10 cellular contexts compared by ENCODE assay signal in the genomic region with DNA sequence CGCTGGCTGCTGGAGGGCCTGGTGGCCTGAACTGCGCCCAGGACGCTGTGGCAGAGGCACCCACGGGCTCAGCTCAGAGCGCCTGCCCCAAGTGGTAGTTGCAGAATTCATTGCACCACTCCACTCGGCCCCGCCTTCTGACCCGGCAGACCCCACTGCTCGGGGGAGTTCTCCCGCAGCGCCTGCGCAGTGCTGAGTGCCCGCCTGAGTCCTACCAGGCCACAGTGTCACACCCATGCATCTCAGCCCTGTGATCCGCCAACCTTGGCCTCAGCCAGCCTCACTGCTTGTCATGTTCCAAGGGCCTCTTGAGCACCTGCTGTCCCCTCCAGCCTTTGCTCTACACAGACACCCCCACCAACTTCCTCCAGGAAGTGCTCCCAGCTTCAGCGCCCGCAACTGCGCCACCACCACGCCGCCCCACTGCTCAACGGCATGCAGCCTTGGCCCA. TPM values are rescaled to one million over a fixed set of nuclear protein-coding genes. Genes with fewer than 3 reads are reported as not detected.
A peak's percentile ranks its signal among the peaks of the same experiment; 100 is the strongest.
DNase-seq lines count a peak whose midpoint lies in the region; ATAC-seq and TF ChIP-seq lines count a peak whose summit lies in the region.
"Had no signal": no experiment of that assay in that cellular context is flagged by ENCODE, and none has a peak within 500 bp of the region (broad histone marks: within the 10 kb centered on the region; RNA-seq: fewer than 3 reads in every experiment).

No MANE protein-coding gene starts in this region.

- no peak overlapping the region for H2AFZ ChIP-seq in neuronal stem cell (ENCODE audit: low read length)

- no peak overlapping the region for H3K27ac ChIP-seq in neuronal stem cell (replicated peaks; ENCODE audit: low read length)
- H3K27ac ChIP-seq: epithelial cell of prostate had no signal

- no CpG with 5 or more reads among the region's 20 CpGs for WGBS in neuronal stem cell (ENCODE audit: extremely low coverage in 2 of 2, insufficient read length in 2 of 2, insufficient replicate concordance in 1 of 2), 2 donors

- no peak overlapping the region for H3K4ac ChIP-seq in neuronal stem cell (ENCODE audit: low read length)

- peaks cover 1 to 18% of the 10 kb centered on the region in 2 donors for H3K36me3 ChIP-seq in neuronal stem cell (replicated peaks in 1 of 2; ENCODE audit: control insufficient read depth in 2 of 2, insufficient read depth in 2 of 2, low read length in 2 of 2)

- H3K36me3 Mint-ChIP-seq in CD14-positive monocyte: peaks cover 8 to 16% of the 10 kb centered on the region in 2 donors
- no peaks in the 10 kb centered on the region for H3K36me3 Mint-ChIP-seq in WTC11

- in situ Hi-C loops in KBM-7 (cut with MboI; ENCODE audit: low pct_unique_long_range_greater_than_20kb, low sequenced_read_pairs): no loop called here

- H3K4me3 Mint-ChIP-seq in CD14-positive monocyte (peak overlapping the region; percentile 83 to 93), WTC11 (no peak overlapping the region)

- no peak overlapping the region for H2BK5ac ChIP-seq in neuronal stem cell (ENCODE audit: low read length)

- H3K4me1 ChIP-seq in neuronal stem cell (ENCODE audit: control insufficient read depth in 2 of 2, insufficient read depth in 1 of 2, low read depth in 1 of 2, low read length in 2 of 2): no peaks in the 10 kb centered on the region

- H3K4me3 ChIP-seq in neuronal stem cell (ENCODE audit: low read length in 2 of 2): no peak overlapping the region
- H3K4me3 ChIP-seq: skin epidermis had no signal

- H3K9ac ChIP-seq in neuronal stem cell (ENCODE audit: low read depth, low read length, poor library complexity): no peak overlapping the region

- no peak overlapping the region for H4K91ac ChIP-seq in neuronal stem cell (ENCODE audit: low read depth, low read length, poor library complexity)

- H2BK12ac ChIP-seq in neuronal stem cell (ENCODE audit: low read length): no peak overlapping the region

- no peak overlapping the region for H4K8ac ChIP-seq in neuronal stem cell (ENCODE audit: low read depth, low read length)

- no peak overlapping the region for H2BK120ac ChIP-seq in neuronal stem cell (ENCODE audit: low read depth, low read length)

- POLR2A ChIA-PET in WTC11 (lab: Charles Lee): no interaction called here

- H3K23ac ChIP-seq in neuronal stem cell (ENCODE audit: low read depth, low read length, poor library complexity): peak overlapping the region; percentile 80

- no peaks in the 10 kb centered on the region for H3K79me1 ChIP-seq in neuronal stem cell (ENCODE audit: low read depth, low read length)

- H3K4me1 Mint-ChIP-seq in CD14-positive monocyte: peaks cover 22% of the 10 kb centered on the region
- no peaks in the 10 kb centered on the region for H3K4me1 Mint-ChIP-seq in WTC11

- no peaks in the 10 kb centered on the region for H3K9me3 ChIP-seq in neuronal stem cell (replicated peaks in 1 of 2; ENCODE audit: control insufficient read depth in 2 of 2, insufficient read depth in 1 of 2, low read depth in 1 of 2, low read length in 2 of 2)

- peaks cover 0 to 2% (median 2%) of the 10 kb centered on the region in 3 donors for H3K27me3 Mint-ChIP-seq in CD14-positive monocyte (ENCODE audit: low read depth in 3 of 3)
- no peaks in the 10 kb centered on the region for H3K27me3 Mint-ChIP-seq in WTC11 (ENCODE audit: low read depth)

- H3K9me3 Mint-ChIP-seq in CD14-positive monocyte: peaks cover 0 to 2% (median 0%) of the 10 kb centered on the region in 7 donors
- H3K9me3 Mint-ChIP-seq in WTC11: no peaks in the 10 kb centered on the region

- TF ChIP-seq CTCF in CD14-positive monocyte (IDR thresholded peaks at IDR 0.05): no peak
- TF ChIP-seq CTCF in WTC11 (IDR thresholded peaks at IDR 0.05): no peak

- H3K4me2 ChIP-seq in neuronal stem cell (ENCODE audit: insufficient read depth, low read length, poor library complexity, severe bottlenecking): no peak overlapping the region

- CTCF ChIA-PET in WTC11 (lab: Charles Lee): interaction anchor here (0.8 to 9.5 kb wide), 4 partner anchors 6 to 46 kb away, joined by 3 to 136 read pairs (median 6); a partner anchor contains a TSS

- DNase-seq in CD14-positive monocyte (ENCODE audit: low spot score) (no peak), KBM-7 (peak; percentile 55), activated T-cell treated with anti-CD3 and anti-CD28 coated beads for 24 hours (ENCODE audit: low read depth) (peak; percentile 63), neuronal stem cell (ENCODE audit: low spot score) (no peak), amniotic stem cell (lab: John Stamatoyannopoulos, UW) (no peak), NCI-H1092 (lab: John Stamatoyannopoulos, UW) (no peak), WTC11 (ENCODE audit: low spot score) (no peak)

- H2AK5ac ChIP-seq in neuronal stem cell (ENCODE audit: low read depth, low read length): no peak overlapping the region

- no peaks in the 10 kb centered on the region for H3K27me3 ChIP-seq in neuronal stem cell (ENCODE audit: control insufficient read depth in 3 of 3, insufficient read depth in 3 of 3, low read depth in 1 of 3, low read length in 3 of 3)

- no peak overlapping the region for H3K14ac ChIP-seq in neuronal stem cell (ENCODE audit: low read length)

- peak overlapping the region in 6 of 7 donors; percentile 41 to 89 (median 62) for H3K27ac Mint-ChIP-seq in CD14-positive monocyte
- no peak overlapping the region for H3K27ac Mint-ChIP-seq in WTC11

- no peak overlapping the region for H2BK15ac ChIP-seq in neuronal stem cell (ENCODE audit: low read length)

- peak overlapping the region; percentile 17 for H3K18ac ChIP-seq in neuronal stem cell (ENCODE audit: low read length)

- ATAC-seq in WTC11 (no peak), GM21447 (IDR thresholded peaks at IDR 0.05; ENCODE audit: unreplicated experiment) (no peak)

- intact Hi-C loops in CD14-positive monocyte (cut with micrococcal nuclease): no loop called here

TF ChIP-seq in WTC11, 78 proteins besides CTCF, POLR2A, EP300 and RAD21 (continues in another document):
- TF ChIP-seq, protein P1, sequence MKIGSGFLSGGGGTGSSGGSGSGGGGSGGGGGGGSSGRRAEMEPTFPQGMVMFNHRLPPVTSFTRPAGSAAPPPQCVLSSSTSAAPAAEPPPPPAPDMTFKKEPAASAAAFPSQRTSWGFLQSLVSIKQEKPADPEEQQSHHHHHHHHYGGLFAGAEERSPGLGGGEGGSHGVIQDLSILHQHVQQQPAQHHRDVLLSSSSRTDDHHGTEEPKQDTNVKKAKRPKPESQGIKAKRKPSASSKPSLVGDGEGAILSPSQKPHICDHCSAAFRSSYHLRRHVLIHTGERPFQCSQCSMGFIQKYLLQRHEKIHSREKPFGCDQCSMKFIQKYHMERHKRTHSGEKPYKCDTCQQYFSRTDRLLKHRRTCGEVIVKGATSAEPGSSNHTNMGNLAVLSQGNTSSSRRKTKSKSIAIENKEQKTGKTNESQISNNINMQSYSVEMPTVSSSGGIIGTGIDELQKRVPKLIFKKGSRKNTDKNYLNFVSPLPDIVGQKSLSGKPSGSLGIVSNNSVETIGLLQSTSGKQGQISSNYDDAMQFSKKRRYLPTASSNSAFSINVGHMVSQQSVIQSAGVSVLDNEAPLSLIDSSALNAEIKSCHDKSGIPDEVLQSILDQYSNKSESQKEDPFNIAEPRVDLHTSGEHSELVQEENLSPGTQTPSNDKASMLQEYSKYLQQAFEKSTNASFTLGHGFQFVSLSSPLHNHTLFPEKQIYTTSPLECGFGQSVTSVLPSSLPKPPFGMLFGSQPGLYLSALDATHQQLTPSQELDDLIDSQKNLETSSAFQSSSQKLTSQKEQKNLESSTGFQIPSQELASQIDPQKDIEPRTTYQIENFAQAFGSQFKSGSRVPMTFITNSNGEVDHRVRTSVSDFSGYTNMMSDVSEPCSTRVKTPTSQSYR (CRISPR knock-in tag; IDR thresholded peaks at IDR 0.05): no peak
- no peak for TF ChIP-seq ZNF263 (CRISPR knock-in tag; IDR thresholded peaks at IDR 0.05; ENCODE audit: low read depth)
- no peak for TF ChIP-seq TP53 (CRISPR knock-in tag; IDR thresholded peaks at IDR 0.05)
- TF ChIP-seq, protein P2, sequence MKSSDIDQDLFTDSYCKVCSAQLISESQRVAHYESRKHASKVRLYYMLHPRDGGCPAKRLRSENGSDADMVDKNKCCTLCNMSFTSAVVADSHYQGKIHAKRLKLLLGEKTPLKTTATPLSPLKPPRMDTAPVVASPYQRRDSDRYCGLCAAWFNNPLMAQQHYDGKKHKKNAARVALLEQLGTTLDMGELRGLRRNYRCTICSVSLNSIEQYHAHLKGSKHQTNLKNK (CRISPR knock-in tag; IDR thresholded peaks at IDR 0.05): no peak
- TF ChIP-seq, protein P3, sequence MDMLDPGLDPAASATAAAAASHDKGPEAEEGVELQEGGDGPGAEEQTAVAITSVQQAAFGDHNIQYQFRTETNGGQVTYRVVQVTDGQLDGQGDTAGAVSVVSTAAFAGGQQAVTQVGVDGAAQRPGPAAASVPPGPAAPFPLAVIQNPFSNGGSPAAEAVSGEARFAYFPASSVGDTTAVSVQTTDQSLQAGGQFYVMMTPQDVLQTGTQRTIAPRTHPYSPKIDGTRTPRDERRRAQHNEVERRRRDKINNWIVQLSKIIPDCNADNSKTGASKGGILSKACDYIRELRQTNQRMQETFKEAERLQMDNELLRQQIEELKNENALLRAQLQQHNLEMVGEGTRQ (CRISPR knock-in tag; IDR thresholded peaks at IDR 0.05): no peak
- TF ChIP-seq ZBTB21 (CRISPR knock-in tag; IDR thresholded peaks at IDR 0.05; ENCODE audit: borderline replicate concordance): no peak
- TF ChIP-seq SP1 (CRISPR knock-in tag; conservative IDR thresholded peaks at IDR 0.05): no peak
- TF ChIP-seq TCF7 (CRISPR knock-in tag; IDR thresholded peaks at IDR 0.05; ENCODE audit: low read depth): no peak

RNA-seq across cellular contexts. Expression of a gene that starts 12.2 kb away (rescaled TPM):
- under 1 TPM in 1 of 2 donors, not detected in 1; 0.36 TPM for polyA plus RNA-seq in CD14-positive monocyte
- 0.11 TPM for polyA plus RNA-seq in neuronal stem cell (2013, experiment 1 of 2)
- polyA plus RNA-seq in neuronal stem cell (2013, experiment 2 of 2): 0.07 TPM
- total RNA-seq in WTC11 (2021): 0.53 to 1.6 TPM (median 0.55 TPM) in 3 replicates

Comparison
In these comparisons a context has a peak if more than half of its experiments do, and no peak if none do; other contexts are left out.
1. DNase-seq: peak in KBM-7 (single experiment) and activated T-cell treated with anti-CD3 and anti-CD28 coated beads for 24 hours (single experiment); none in CD14-positive monocyte (single experiment), neuronal stem cell (single experiment), amniotic stem cell (single experiment), NCI-H1092 (single experiment) and WTC11 (single experiment).